22 cellular contexts compared by ENCODE assay signal in the genomic region with DNA sequence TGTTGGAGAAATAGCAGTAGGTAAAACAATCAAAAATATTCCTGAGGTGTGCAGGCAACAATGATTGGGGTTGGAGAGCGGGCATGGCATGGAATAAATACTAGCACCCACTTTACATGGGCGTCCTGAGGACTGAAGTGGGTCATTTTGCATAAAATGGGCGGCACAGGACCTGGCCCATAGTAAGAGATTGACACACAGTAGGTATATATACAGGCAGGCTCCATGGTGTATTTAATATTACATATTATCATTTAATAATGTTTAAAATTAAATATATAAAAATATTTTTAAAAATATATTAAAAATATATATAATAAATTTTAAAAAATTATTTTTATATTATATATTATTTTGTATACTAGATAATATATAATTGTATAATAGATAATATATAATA.
"Had no signal": no experiment of that assay in that cellular context is flagged by ENCODE, and none has a peak within 500 bp of the region (broad histone marks: within the 10 kb centered on the region; RNA-seq: fewer than 3 reads in every experiment).

No MANE protein-coding gene starts in this region.

- H3K9me3 Mint-ChIP-seq: activated T-cell treated with anti-CD3 and anti-CD28 coated beads, Interleukin-2, amount 50 U/mL, for 4 hours; activated T-helper 2 cell treated with anti-CD3 and anti-CD28 coated beads, Interferon-gamma antibody, Interleukin-2, Interleukin-4, amounts not matched to agents 10 μg/mL and 5 μg/mL and 100 μg/mL, durations not matched to agents 14 hours and 24 hours and 36 hours; brain; endodermal cell; memory B cell; natural killer cell treated with Interleukin-12 subunit alpha and Interleukin-12 subunit beta and Interleukin-15 and Interleukin-18, amount 100 ng/mL, for 72 hours had no signal

- H3K27ac Mint-ChIP-seq: activated naive CD8-positive, alpha-beta T cell; activated T-helper 2 cell treated with anti-CD3 and anti-CD28 coated beads, Interferon-gamma antibody, Interleukin-2, Interleukin-4, amounts not matched to agents 10 μg/mL and 5 μg/mL and 100 μg/mL, durations not matched to agents 14 hours and 24 hours and 36 hours; brain; endodermal cell; memory B cell; natural killer cell treated with Interleukin-12 subunit alpha and Interleukin-12 subunit beta and Interleukin-15 and Interleukin-18, amount 100 ng/mL, for 72 hours had no signal

- H3K4me1 ChIP-seq: ascending aorta, right lobe of liver had no signal

- H3K27me3 Mint-ChIP-seq: activated naive CD8-positive, alpha-beta T cell; brain; memory B cell; T-helper 17 cell had no signal

- H3K4me3 Mint-ChIP-seq: activated naive CD8-positive, alpha-beta T cell; brain; endodermal cell; memory B cell had no signal

- H3K9me3 ChIP-seq: ascending aorta, right lobe of liver, thoracic aorta had no signal

- ATAC-seq: activated T-cell treated with anti-CD3 and anti-CD28 coated beads, Interleukin-2, amount 50 U/mL, for 4 hours; esophagus mucosa; natural killer cell treated with Interleukin-12 subunit alpha and Interleukin-12 subunit beta and Interleukin-15 and Interleukin-18, amount 100 ng/mL, for 72 hours; right lobe of liver; T-helper 17 cell had no signal

- H3K27ac ChIP-seq: ascending aorta, thoracic aorta had no signal

- H3K36me3 Mint-ChIP-seq: natural killer cell treated with Interleukin-12 subunit alpha and Interleukin-12 subunit beta and Interleukin-15 and Interleukin-18, amount 100 ng/mL, for 72 hours had no signal

- H3K36me3 ChIP-seq: ascending aorta, thoracic aorta had no signal

- DNase-seq: activated CD4-positive, alpha-beta T cell treated with anti-CD3 and anti-CD28 coated beads for 1 hour; activated T-cell treated with anti-CD3 and anti-CD28 coated beads, Interleukin-2, amount 50 U/mL, for 4 hours; endodermal cell; foreskin fibroblast; head of caudate nucleus; hippocampal formation; midbrain; right lobe of liver; stimulated activated CD4-positive, alpha-beta T cell treated with anti-CD3 and anti-CD28 coated beads, Interleukin-2, amount 100 ng/mL, for 48 hours; stimulated activated naive CD4-positive, alpha-beta T cell treated with Interleukin-2 at 50 U/mL for 16 hours; SW 1271; T-helper 17 cell; T1000; trophoblast cell had no signal

- H3K27me3 ChIP-seq: ascending aorta, right lobe of liver had no signal

- H3K4me3 ChIP-seq: ascending aorta, right lobe of liver, thoracic aorta had no signal
